8 cellular contexts compared by ENCODE assay signal in the genomic region with DNA sequence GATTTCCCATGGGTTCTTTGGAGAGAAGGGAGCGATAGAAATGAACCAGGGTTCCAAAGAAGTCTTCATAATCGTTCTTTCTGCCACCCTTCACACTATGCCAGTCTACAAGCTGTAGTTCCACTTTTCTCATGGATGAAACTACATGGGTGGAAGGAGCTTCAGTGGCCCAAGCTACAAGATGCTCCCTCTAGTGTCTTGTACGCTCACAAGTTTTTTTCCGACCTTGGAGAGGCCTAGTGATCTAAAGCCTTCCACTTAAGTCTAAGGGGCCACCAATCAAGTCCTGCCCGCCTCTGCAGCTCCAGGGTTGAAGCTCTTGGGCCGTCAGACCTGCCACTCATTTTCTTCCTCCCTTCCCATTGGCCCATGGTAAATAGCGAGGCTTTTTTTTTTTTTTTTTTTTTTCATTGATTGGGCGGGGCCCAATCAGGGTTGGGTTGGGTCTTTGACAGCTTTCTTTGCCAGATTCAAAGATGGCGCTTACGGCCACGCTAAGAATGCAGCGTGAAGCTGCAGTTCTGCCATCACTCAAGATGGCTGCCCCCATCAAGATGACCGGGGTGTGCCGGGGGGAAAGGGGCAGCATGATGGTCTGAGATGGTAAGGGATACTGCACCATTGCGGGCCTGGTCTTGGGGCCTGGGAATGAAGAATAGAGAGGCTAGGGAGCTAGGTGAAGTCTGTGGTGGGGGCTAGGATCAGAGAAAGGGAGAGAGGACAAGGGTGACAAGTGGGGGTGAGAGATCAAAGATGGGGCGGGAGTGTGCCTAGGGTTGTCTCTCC. TPM values are rescaled to one million over a fixed set of nuclear protein-coding genes. Genes with fewer than 3 reads are reported as not detected.
DNase-seq lines count a peak whose midpoint lies in the region; ATAC-seq and TF ChIP-seq lines count a peak whose summit lies in the region.

TSS of gene TOMM40L (plus strand) at position 527 of the 786 bp plus-strand sequence. CDS start 430 bp downstream, outside the sequence.

- H3K36me3 Mint-ChIP-seq in neural progenitor cell: no peaks in the 10 kb centered on the region

- H3K36me3 ChIP-seq in MM.1S (replicated peaks; ENCODE audit: insufficient read depth, low read length): 0 out of 2 replicates have a peak, but pooled peaks cover 5% of the 10 kb centered on the region
- H3K36me3 ChIP-seq in neural progenitor cell: no peaks in the 10 kb centered on the region

- H2AFZ ChIP-seq in MM.1S (ENCODE audit: low read length) (peak within 1 kb of the TSS; percentile 86), neural progenitor cell (replicated peaks) (peak within 1 kb of the TSS; percentile 84)

- H3K4me1 ChIP-seq in MM.1S (ENCODE audit: low read length) (peaks cover 19% of the 10 kb centered on the region), foreskin keratinocyte (peaks cover 13% of the 10 kb centered on the region), neural progenitor cell (peaks cover 9% of the 10 kb centered on the region)

- H3K4me3 ChIP-seq in MM.1S (ENCODE audit: low read length) (peak within 1 kb of the TSS; percentile 89), neural progenitor cell (peak within 1 kb of the TSS; percentile 70)

- H3K27ac Mint-ChIP-seq in neural progenitor cell: peak within 1 kb of the TSS; percentile 96

- peaks cover 21% of the 10 kb centered on the region for H3K4me1 Mint-ChIP-seq in neural progenitor cell

- H3K27me3 Mint-ChIP-seq in neural progenitor cell (ENCODE audit: insufficient read depth, low read depth): peaks cover 5% of the 10 kb centered on the region

- H3K9me3 ChIP-seq in MM.1S (replicated peaks; ENCODE audit: insufficient read depth, low read length) (no peaks in the 10 kb centered on the region), neural progenitor cell (ENCODE audit: low read depth) (no peaks in the 10 kb centered on the region)

- peaks cover 16% of the 10 kb centered on the region for H3F3A ChIP-seq in MM.1S (ENCODE audit: insufficient read depth, low read length)
- peaks cover 13% of the 10 kb centered on the region for H3F3A ChIP-seq in neural progenitor cell (ENCODE audit: low read depth)

- H3K79me2 ChIP-seq in MM.1S (ENCODE audit: low read length): peaks cover 27% of the 10 kb centered on the region
- no peaks in the 10 kb centered on the region for H3K79me2 ChIP-seq in neural progenitor cell (ENCODE audit: low read depth)

- H3K27ac ChIP-seq in MM.1S (ENCODE audit: low read length): peak within 1 kb of the TSS; percentile 49; the same call in 1 of the 2 replicates
- H3K27ac ChIP-seq in foreskin keratinocyte: no peak within 1 kb of the TSS
- no peak within 1 kb of the TSS for H3K27ac ChIP-seq in neural progenitor cell

- ATAC-seq in foreskin keratinocyte: peak; percentile 94

- H3K9me3 Mint-ChIP-seq in neural progenitor cell: no peaks in the 10 kb centered on the region

- peak within 1 kb of the TSS; percentile 99 for H3K4me3 Mint-ChIP-seq in neural progenitor cell

- peak; percentile 84 for TF ChIP-seq CTCF in MM.1S (IDR thresholded peaks at IDR 0.05; ENCODE audit: low read length)
- TF ChIP-seq CTCF in foreskin keratinocyte (conservative IDR thresholded peaks at IDR 0.05): peak; percentile 84
- TF ChIP-seq CTCF in neural progenitor cell (IDR thresholded peaks at IDR 0.05): peak; percentile 55

- H3K27me3 ChIP-seq in MM.1S (replicated peaks; ENCODE audit: insufficient read depth, low read length): no peaks in the 10 kb centered on the region
- H3K27me3 ChIP-seq in foreskin keratinocyte: no peaks in the 10 kb centered on the region
- no peaks in the 10 kb centered on the region for H3K27me3 ChIP-seq in neural progenitor cell

- H3K9ac ChIP-seq in MM.1S (ENCODE audit: low read length): peak within 1 kb of the TSS; percentile 79
- peak within 1 kb of the TSS; percentile 2 for H3K9ac ChIP-seq in neural progenitor cell

- H3K4me2 ChIP-seq in MM.1S (ENCODE audit: low read depth, low read length): peak within 1 kb of the TSS; percentile 95
- H3K4me2 ChIP-seq in neural progenitor cell: peak within 1 kb of the TSS; percentile 89

- no peaks in the 10 kb centered on the region for H3K9me2 ChIP-seq in MM.1S (replicated peaks; ENCODE audit: insufficient read depth, low read length)

- H4K20me1 ChIP-seq in MM.1S (ENCODE audit: insufficient read depth, low read length) (no peaks in the 10 kb centered on the region), neural progenitor cell (ENCODE audit: low read depth) (no peaks in the 10 kb centered on the region)

- DNase-seq in GM03348 (ENCODE audit: low spot score): peak; percentile 96
- peak; percentile 100 for DNase-seq in HCEC 1CT
- peak; percentile 100 for DNase-seq in MM.1S
- DNase-seq in SIG-M5 (lab: John Stamatoyannopoulos, UW): peak; percentile 100
- DNase-seq in activated naive CD4-positive, alpha-beta T cell (lab: John Stamatoyannopoulos, UW): peak; percentile 54 to 79 (median 73)
- peak; percentile 98 to 99 for DNase-seq in foreskin keratinocyte
- DNase-seq in neural progenitor cell (ENCODE audit: low spot score): peak; percentile 97
- peak; percentile 100 for DNase-seq in stromal cell of bone marrow (ENCODE audit: low read depth)

RNA-seq across cellular contexts. Expression of gene TOMM40L, which starts in this region (rescaled TPM):
- 20.3 and 20.8 TPM in 2 replicates for total RNA-seq in foreskin keratinocyte
- 15.3 and 16.5 TPM in 2 replicates for polyA plus RNA-seq in foreskin keratinocyte
- 7.2 and 9.8 TPM in 2 replicates for total RNA-seq in neural progenitor cell (ENCODE audit: low replicate concordance)
